Comparison of ENCODE assay signal across 31 cellular contexts in the genomic region with DNA sequence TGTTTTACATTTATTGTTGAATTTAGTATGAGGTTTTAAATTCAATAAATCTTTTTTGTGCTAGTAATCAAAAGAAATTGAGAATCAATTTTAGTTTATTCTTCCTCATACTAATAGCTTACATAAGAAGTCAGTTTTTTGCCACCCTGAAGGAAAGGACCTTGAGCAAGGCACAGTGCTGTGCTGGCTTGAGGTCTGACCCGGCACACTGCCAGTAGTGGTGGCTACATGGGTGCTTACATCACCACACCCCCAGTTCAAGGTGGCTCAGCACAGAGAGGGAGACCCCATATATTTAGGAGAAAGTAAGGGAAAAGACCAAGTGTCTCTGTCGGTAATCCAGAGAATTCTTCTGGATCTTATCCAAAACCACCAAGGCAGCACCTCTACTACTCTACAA.
DNase-seq lines count a peak whose midpoint lies in the region; ATAC-seq and TF ChIP-seq lines count a peak whose summit lies in the region.
"Had no signal": no experiment of that assay in that cellular context is flagged by ENCODE, and none has a peak within 500 bp of the region (broad histone marks: within the 10 kb centered on the region; RNA-seq: fewer than 3 reads in every experiment).

No MANE protein-coding gene starts in this region.

- intact Hi-C loops in adrenal gland (cut with DNase I) (no loop called here), body of pancreas (cut with DNase I) (no loop called here), sciatic nerve (cut with DNase I) (no loop called here)

- no peak for ATAC-seq in body of pancreas
- no peak for ATAC-seq in GM18517 (IDR thresholded peaks at IDR 0.05; ENCODE audit: unreplicated experiment)
- no peak for ATAC-seq in sciatic nerve
- ATAC-seq: A549; CD8-positive, alpha-beta T cell had no signal

- H3K4me1 ChIP-seq in adrenal gland (replicated peaks in 1 of 2) (no peaks in the 10 kb centered on the region), body of pancreas (no peaks in the 10 kb centered on the region)
- H3K4me1 ChIP-seq: A549; BE2C; BLaER1; BLaER1 treated with 17β-estradiol and CSF1 and Interleukin-3, amounts not matched to agents 10 nM and 100 nM; Caco-2 had no signal

- H3K36me3 ChIP-seq in adrenal gland (replicated peaks in 1 of 2), result no peaks in the 10 kb centered on the region
- H3K36me3 ChIP-seq in body of pancreas (replicated peaks in 1 of 2; ENCODE audit: insufficient read depth in 1 of 2, low read depth in 2 of 2), result no peaks in the 10 kb centered on the region
- H3K36me3 ChIP-seq: BE2C; BLaER1; BLaER1 treated with 17β-estradiol and CSF1 and Interleukin-3, amounts not matched to agents 10 nM and 100 nM had no signal

- DNase-seq in RPMI8226 (peak; percentile 3), adrenal gland (peak; percentile 24 to 63 (median 46)), body of pancreas (peak; percentile 13 to 56 (median 27)), sciatic nerve (ENCODE audit: low spot score) (no peak), NCI-H1436 treated with DMSO at 0.1 percent for 48 hours (lab: John Stamatoyannopoulos, UW) (no peak)
- DNase-seq: 8988T; ACHN; AML-193; BE2C; C1 segment of cervical spinal cord; Caco-2; Calu3; CD4-positive, alpha-beta memory T cell; CD4-positive, alpha-beta T cell; CD4-positive, CD25-positive, alpha-beta regulatory T cell; CD8-positive, alpha-beta memory T cell; CD8-positive, alpha-beta T cell; COR-L47; DMS 273 treated with DMSO at 0.1 percent for 48 hours; DMS153; DMS53; DMS79; DMS79 treated with DMSO at 0.1 percent for 48 hours; DND-41; EL had no signal

- TF ChIP-seq CTCF in adrenal gland (IDR thresholded peaks at IDR 0.05) (no peak), body of pancreas (IDR thresholded peaks at IDR 0.05) (no peak)

- H3K27me3 ChIP-seq in adrenal gland (no peaks in the 10 kb centered on the region), body of pancreas (no peaks in the 10 kb centered on the region)
- H3K27me3 ChIP-seq: BE2C; BLaER1; BLaER1 treated with 17β-estradiol and CSF1 and Interleukin-3, amounts not matched to agents 10 nM and 100 nM had no signal

- H3K27ac ChIP-seq in adrenal gland (no peak overlapping the region), body of pancreas (no peak overlapping the region)
- H3K27ac ChIP-seq: 22Rv1; A549; BLaER1; BLaER1 treated with 17β-estradiol and CSF1 and Interleukin-3, amounts not matched to agents 10 nM and 100 nM; C4-2B had no signal

- TF ChIP-seq POLR2A in adrenal gland (IDR thresholded peaks at IDR 0.05) (no peak), body of pancreas (IDR thresholded peaks at IDR 0.05) (no peak)

- WGBS in adrenal gland, 4 donors, result 33 to 72% (median 53%) methylated on average over 1 to 2 of the region's 2 CpGs
- 49 to 68% methylated on average over 2 of the region's 2 CpGs for WGBS in body of pancreas, 2 donors

- H3K9me3 ChIP-seq in adrenal gland (replicated peaks in 1 of 3) (no peaks in the 10 kb centered on the region), body of pancreas (no peaks in the 10 kb centered on the region)
- H3K9me3 ChIP-seq: A549; BE2C; BLaER1; BLaER1 treated with 17β-estradiol and CSF1 and Interleukin-3, amounts not matched to agents 10 nM and 100 nM; Caco-2 had no signal

- H3K4me3 ChIP-seq in adrenal gland (no peak overlapping the region), body of pancreas (no peak overlapping the region)
- H3K4me3 ChIP-seq: A549; BLaER1; BLaER1 treated with 17β-estradiol and CSF1 and Interleukin-3, amounts not matched to agents 10 nM and 100 nM had no signal

Comparison
In these comparisons a context has a peak if more than half of its experiments do, and no peak if none do; other contexts are left out.
1. DNase-seq: peak in RPMI8226 (single experiment), adrenal gland (7 of 7) and body of pancreas (4 of 4); none in sciatic nerve (single experiment) and NCI-H1436 treated with DMSO at 0.1 percent for 48 hours (single experiment).